17 cellular contexts compared by ENCODE assay signal in the genomic region with DNA sequence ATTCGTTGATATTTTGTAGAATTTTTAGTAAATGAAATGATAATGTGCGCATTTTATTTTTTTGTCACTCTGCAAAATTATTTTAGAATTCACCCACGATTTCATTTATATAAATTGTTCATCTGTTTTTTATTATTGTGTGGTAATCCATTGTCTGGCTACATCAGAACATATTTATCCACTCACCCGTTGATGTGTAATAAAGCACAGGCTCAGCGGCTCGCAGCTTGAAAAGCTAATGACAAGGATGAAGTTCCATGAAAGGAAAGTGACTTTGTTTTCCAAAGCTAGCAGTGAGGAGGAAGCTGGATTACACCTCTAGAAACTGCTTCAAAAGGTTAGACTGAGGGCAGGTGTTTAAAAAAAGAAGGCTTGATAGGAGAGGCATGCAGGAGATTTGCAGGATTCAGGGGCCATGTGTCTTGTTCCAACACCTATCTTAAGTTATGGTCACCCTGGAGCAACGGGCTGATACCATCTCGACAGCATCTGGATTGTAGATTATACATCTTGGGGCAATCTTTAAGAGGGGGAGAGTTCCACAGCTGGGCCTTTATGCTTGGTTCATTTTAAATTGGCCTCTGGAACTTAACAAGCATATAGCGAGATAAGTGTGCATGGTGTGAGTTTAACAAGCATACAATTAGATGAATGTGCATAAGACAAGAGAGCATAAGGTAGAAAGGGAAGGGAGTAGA.
"Had no signal": no experiment of that assay in that cellular context is flagged by ENCODE, and none has a peak within 500 bp of the region (broad histone marks: within the 10 kb centered on the region; RNA-seq: fewer than 3 reads in every experiment).

No MANE protein-coding gene starts in this region.

- H3K4me3 ChIP-seq: hepatocyte, tibial nerve, vagina had no signal

- H3K4me2 ChIP-seq: hepatocyte had no signal

- H3K9me3 ChIP-seq: neutrophil, tibial nerve, vagina had no signal

- DNase-seq: activated CD4-positive, alpha-beta memory T cell treated with anti-CD3 and anti-CD28 coated beads for 36 hours; activated CD8-positive, alpha-beta memory T cell treated with anti-CD3 and anti-CD28 coated beads, Interleukin-2, amount 10 ng/mL, durations not matched to agents 7 days and 5 days; activated naive CD4-positive, alpha-beta T cell treated with anti-CD3 and anti-CD28 coated beads, Interleukin-2, amount 10 ng/mL, durations not matched to agents 7 days and 5 days; activated T-cell treated with anti-CD3 and anti-CD28 coated beads, Interleukin-2, amount 50 U/mL, for 24 hours; dermis blood vessel endothelial cell; naive B cell; posterior cingulate gyrus; stimulated activated CD4-positive, alpha-beta T cell treated with anti-CD3 and anti-CD28 coated beads, Interleukin-4, amount 100 ng/mL, for 1 hour; stimulated activated naive CD4-positive, alpha-beta T cell; substantia nigra; WERI-Rb-1 had no signal

- H2AFZ ChIP-seq: hepatocyte had no signal

- H3K4me1 ChIP-seq: tibial nerve had no signal

- ATAC-seq: activated CD8-positive, alpha-beta memory T cell treated with anti-CD3 and anti-CD28 coated beads, Interleukin-2, amount 10 ng/mL, durations not matched to agents 7 days and 5 days; left lobe of liver had no signal

- H3K27ac ChIP-seq: epithelial cell of prostate, hepatocyte, neutrophil, tibial nerve, vagina, WERI-Rb-1 had no signal

- H3K36me3 ChIP-seq: neutrophil, tibial nerve, vagina, WERI-Rb-1 had no signal

- H3K79me2 ChIP-seq: hepatocyte had no signal

- H3K27me3 ChIP-seq: hepatocyte, neutrophil, tibial nerve, vagina had no signal
